ENCODE assay signal across 31 cellular contexts in genomic region chr16:66565051-66565450, GRCh38. TPM values are rescaled to one million over a fixed set of nuclear protein-coding genes. Genes with fewer than 3 reads are reported as not detected.
A peak's percentile ranks its signal among the peaks of the same experiment; 100 is the strongest.
DNase-seq lines count a peak whose midpoint lies in the region; ATAC-seq lines count a peak whose summit lies in the region.
"Had no signal": no experiment of that assay in that cellular context is flagged by ENCODE, and none has a peak within 500 bp of the region (broad histone marks: within the 10 kb centered on the region; RNA-seq: fewer than 3 reads in every experiment).

No MANE protein-coding gene starts in this region.

- peaks cover 12% of the 10 kb centered on the region for H3K36me3 ChIP-seq in CD8-positive, alpha-beta memory T cell (ENCODE audit: insufficient read depth, low read length)
- H3K36me3 ChIP-seq: breast epithelium, colonic mucosa had no signal

- no peak for DNase-seq in activated CD4-positive, alpha-beta T cell treated with anti-CD3 and anti-CD28 coated beads, Interleukin-2, amount 10 ng/mL, durations not matched to agents 24 days and 14 days
- DNase-seq in activated CD4-positive, alpha-beta T cell treated with anti-CD3 and anti-CD28 coated beads, Interleukin-2, amount 50 U/mL, for 4 hours = no peak
- DNase-seq in CD8-positive, alpha-beta memory T cell = no peak
- no peak for DNase-seq in central memory CD8-positive, alpha-beta T cell (ENCODE audit: low spot score in 2 of 2)
- no peak for DNase-seq in naive thymus-derived CD8-positive, alpha-beta T cell
- DNase-seq in HK-2 (ENCODE audit: unreplicated experiment) = no peak
- DNase-seq in stimulated activated CD4-positive, alpha-beta T cell treated with anti-CD3 and anti-CD28 coated beads, Interleukin-4, amount 100 ng/mL, for 24 hours = no peak
- DNase-seq: activated CD8-positive, alpha-beta memory T cell treated with anti-CD3 and anti-CD28 coated beads, Interleukin-2, amount 50 U/mL, for 48 hours; AML-193; colonic mucosa; DMS53; effector memory CD4-positive, alpha-beta T cell; foreskin fibroblast; GOT3; heart right ventricle; HFFc6; NCI-H146; NCI-H2107; nucleus accumbens; psoas muscle; RPMI8226; sigmoid colon; stimulated activated naive CD8-positive, alpha-beta T cell treated with anti-CD3 and anti-CD28 coated beads, Interleukin-15, Interleukin-2, amounts not matched to agents 100 U/mL and 50 U/mL, for 24 hours had no signal

- H3K27ac ChIP-seq in CD8-positive, alpha-beta memory T cell (ENCODE audit: low read depth, low read length) = no peak overlapping the region
- H3K27ac ChIP-seq: breast epithelium, colonic mucosa, heart right ventricle, psoas muscle, sigmoid colon had no signal

- no peak for ATAC-seq in central memory CD8-positive, alpha-beta T cell (replicated peaks; ENCODE audit: extremely low read depth, poor library complexity, severe bottlenecking)
- no peak for ATAC-seq in naive thymus-derived CD8-positive, alpha-beta T cell
- no peak for ATAC-seq in HG03469 (IDR thresholded peaks at IDR 0.05; ENCODE audit: unreplicated experiment)
- ATAC-seq: esophagus mucosa; heart right ventricle; HepG2; psoas muscle; stimulated activated naive CD8-positive, alpha-beta T cell treated with anti-CD3 and anti-CD28 coated beads, Interleukin-15, Interleukin-2, amounts not matched to agents 100 U/mL and 50 U/mL, for 24 hours had no signal

- no peaks in the 10 kb centered on the region for H3K27me3 ChIP-seq in CD8-positive, alpha-beta memory T cell (ENCODE audit: insufficient read depth, low read length, poor library complexity, severe bottlenecking)
- H3K27me3 ChIP-seq: breast epithelium, colonic mucosa, heart right ventricle, sigmoid colon had no signal

- H3K4me1 Mint-ChIP-seq in activated CD4-positive, alpha-beta T cell treated with anti-CD3 and anti-CD28 coated beads, Interleukin-2, amount 10 ng/mL, durations not matched to agents 24 days and 14 days = peaks cover 32% of the 10 kb centered on the region
- H3K4me1 Mint-ChIP-seq in CD8-positive, alpha-beta memory T cell = peaks cover 49 to 67% (median 60%) of the 10 kb centered on the region in 3 donors
- peaks cover 63% of the 10 kb centered on the region for H3K4me1 Mint-ChIP-seq in central memory CD8-positive, alpha-beta T cell
- peaks cover 9 to 41% (median 26%) of the 10 kb centered on the region in 4 donors for H3K4me1 Mint-ChIP-seq in naive thymus-derived CD8-positive, alpha-beta T cell

- intact Hi-C loops in activated CD4-positive, alpha-beta T cell treated with anti-CD3 and anti-CD28 coated beads, Interleukin-2, amount 10 ng/mL, durations not matched to agents 24 days and 14 days (cut with micrococcal nuclease) = no loop called here

- CTCF ChIA-PET in CD8-positive, alpha-beta memory T cell (lab: Charles Lee) = interaction anchor here (1.1 to 2.9 kb wide), 4 partner anchors 8 to 43 kb away, joined by 3 to 9 read pairs (median 8); partner anchors contain the start of gene CMTM2

- H3K4me3 ChIP-seq in CD8-positive, alpha-beta memory T cell (ENCODE audit: low read length) = no peak overlapping the region
- H3K4me3 ChIP-seq: breast epithelium, colonic mucosa, heart right ventricle, psoas muscle, sigmoid colon had no signal

- POLR2A ChIA-PET in CD8-positive, alpha-beta memory T cell (lab: Charles Lee) = no interaction called here
- POLR2A ChIA-PET in naive thymus-derived CD8-positive, alpha-beta T cell (lab: Charles Lee) = interaction anchor here (4.1 kb wide), 1 partner anchor 13 kb away, joined by 28 read pairs; the partner anchor contains the start of gene CKLF

- H3K27me3 Mint-ChIP-seq in activated CD4-positive, alpha-beta T cell treated with anti-CD3 and anti-CD28 coated beads, Interleukin-2, amount 10 ng/mL, durations not matched to agents 24 days and 14 days = no peaks in the 10 kb centered on the region
- H3K27me3 Mint-ChIP-seq in CD8-positive, alpha-beta memory T cell = no peaks in the 10 kb centered on the region
- H3K27me3 Mint-ChIP-seq in central memory CD8-positive, alpha-beta T cell = no peaks in the 10 kb centered on the region
- H3K27me3 Mint-ChIP-seq in naive thymus-derived CD8-positive, alpha-beta T cell = no peaks in the 10 kb centered on the region

- no peak overlapping the region for H3K4me3 Mint-ChIP-seq in activated CD4-positive, alpha-beta T cell treated with anti-CD3 and anti-CD28 coated beads, Interleukin-2, amount 10 ng/mL, durations not matched to agents 24 days and 14 days
- no peak overlapping the region for H3K4me3 Mint-ChIP-seq in CD8-positive, alpha-beta memory T cell
- H3K4me3 Mint-ChIP-seq in central memory CD8-positive, alpha-beta T cell = no peak overlapping the region
- H3K4me3 Mint-ChIP-seq in naive thymus-derived CD8-positive, alpha-beta T cell = no peak overlapping the region
- H3K4me3 Mint-ChIP-seq: HFFc6; T-helper 1 cell treated with Interleukin-12 subunit alpha and Interleukin-12 subunit beta and Interleukin-4 antibody, amounts not matched to agents 30 μg/mL and 1 μg/mL, for 36 hours had no signal

- peaks cover 64% of the 10 kb centered on the region for H3K36me3 Mint-ChIP-seq in activated CD4-positive, alpha-beta T cell treated with anti-CD3 and anti-CD28 coated beads, Interleukin-2, amount 10 ng/mL, durations not matched to agents 24 days and 14 days (ENCODE audit: low read depth)
- peaks cover 4 to 56% (median 16%) of the 10 kb centered on the region in 3 donors for H3K36me3 Mint-ChIP-seq in CD8-positive, alpha-beta memory T cell
- H3K36me3 Mint-ChIP-seq in central memory CD8-positive, alpha-beta T cell (ENCODE audit: insufficient read depth) = peaks cover 32% of the 10 kb centered on the region
- H3K36me3 Mint-ChIP-seq in naive thymus-derived CD8-positive, alpha-beta T cell = peaks cover 0 to 58% (median 10%) of the 10 kb centered on the region in 3 donors

- H3K27ac Mint-ChIP-seq in activated CD4-positive, alpha-beta T cell treated with anti-CD3 and anti-CD28 coated beads, Interleukin-2, amount 10 ng/mL, durations not matched to agents 24 days and 14 days = peak overlapping the region; percentile 69
- peak overlapping the region in 7 of 8 donors; percentile 25 to 89 (median 64) for H3K27ac Mint-ChIP-seq in CD8-positive, alpha-beta memory T cell
- H3K27ac Mint-ChIP-seq in central memory CD8-positive, alpha-beta T cell (ENCODE audit: low read depth) = peak overlapping the region; percentile 38
- peak overlapping the region in 6 of 10 donors; percentile 11 to 49 (median 23) for H3K27ac Mint-ChIP-seq in naive thymus-derived CD8-positive, alpha-beta T cell
- H3K27ac Mint-ChIP-seq: HFFc6; T-helper 1 cell treated with Interleukin-12 subunit alpha and Interleukin-12 subunit beta and Interleukin-4 antibody, amounts not matched to agents 30 μg/mL and 1 μg/mL, for 36 hours had no signal

- H3K9me3 Mint-ChIP-seq in activated CD4-positive, alpha-beta T cell treated with anti-CD3 and anti-CD28 coated beads, Interleukin-2, amount 10 ng/mL, durations not matched to agents 24 days and 14 days = no peaks in the 10 kb centered on the region
- H3K9me3 Mint-ChIP-seq in CD8-positive, alpha-beta memory T cell = no peaks in the 10 kb centered on the region
- H3K9me3 Mint-ChIP-seq in central memory CD8-positive, alpha-beta T cell = no peaks in the 10 kb centered on the region
- H3K9me3 Mint-ChIP-seq in naive thymus-derived CD8-positive, alpha-beta T cell = no peaks in the 10 kb centered on the region
- H3K9me3 Mint-ChIP-seq: HFFc6; T-helper 1 cell treated with Interleukin-12 subunit alpha and Interleukin-12 subunit beta and Interleukin-4 antibody, amounts not matched to agents 30 μg/mL and 1 μg/mL, for 36 hours had no signal

- H3K4me1 ChIP-seq in CD8-positive, alpha-beta memory T cell (ENCODE audit: insufficient read depth, low read length) = peaks cover 35% of the 10 kb centered on the region
- H3K4me1 ChIP-seq: breast epithelium, colonic mucosa, psoas muscle, sigmoid colon had no signal

- H3K9me3 ChIP-seq in CD8-positive, alpha-beta memory T cell (ENCODE audit: low read length) = no peaks in the 10 kb centered on the region
- H3K9me3 ChIP-seq: breast epithelium, colonic mucosa, psoas muscle, sigmoid colon had no signal

RNA-seq across cellular contexts. Expression of gene CMTM1, which starts 1.2 kb away (rescaled TPM):
- 12.2 and 13.6 TPM in 2 replicates for total RNA-seq in activated CD4-positive, alpha-beta T cell treated with anti-CD3 and anti-CD28 coated beads, Interleukin-2, amount 10 ng/mL, durations not matched to agents 24 days and 14 days
- total RNA-seq in CD8-positive, alpha-beta memory T cell = 1 to 10 TPM; 8.2 to 8.6 TPM
- polyA plus RNA-seq in CD8-positive, alpha-beta memory T cell = 1.2 TPM
- total RNA-seq in naive thymus-derived CD8-positive, alpha-beta T cell = 1 to 10 TPM; 3.5 to 3.9 TPM
- polyA plus RNA-seq in naive thymus-derived CD8-positive, alpha-beta T cell = under 1 TPM in 2 of 3 donors, not detected in 1; 0.48 to 0.50 TPM

RNA-seq across cellular contexts. Expression of gene CKLF, which starts 12.7 kb away (rescaled TPM):
- 145 and 146 TPM in 2 replicates for total RNA-seq in activated CD4-positive, alpha-beta T cell treated with anti-CD3 and anti-CD28 coated beads, Interleukin-2, amount 10 ng/mL, durations not matched to agents 24 days and 14 days
- total RNA-seq in CD8-positive, alpha-beta memory T cell = 100 to 1,000 TPM; 118 to 121 TPM
- polyA plus RNA-seq in CD8-positive, alpha-beta memory T cell = 265 TPM
- total RNA-seq in naive thymus-derived CD8-positive, alpha-beta T cell = 10 to 100 TPM; 43.1 to 44.4 TPM
- 100 to 1,000 TPM in 2 of 3 donors, 10 to 100 TPM in 1; 99.6 to 179 (median 111) TPM for polyA plus RNA-seq in naive thymus-derived CD8-positive, alpha-beta T cell

RNA-seq across cellular contexts. Expression of gene CMTM2, which starts 14.2 kb away (rescaled TPM):
- 0.51 and 0.95 TPM in 2 replicates for total RNA-seq in activated CD4-positive, alpha-beta T cell treated with anti-CD3 and anti-CD28 coated beads, Interleukin-2, amount 10 ng/mL, durations not matched to agents 24 days and 14 days
- under 1 TPM; 0.22 to 0.24 TPM for total RNA-seq in CD8-positive, alpha-beta memory T cell
- not detected for polyA plus RNA-seq in CD8-positive, alpha-beta memory T cell
- total RNA-seq in naive thymus-derived CD8-positive, alpha-beta T cell = under 1 TPM in 1 of 2 experiments, not detected in 1; 0.58 TPM
- under 1 TPM in 1 of 3 donors, not detected in 2; 0.18 TPM for polyA plus RNA-seq in naive thymus-derived CD8-positive, alpha-beta T cell
- total RNA-seq: breast epithelium, colonic mucosa, esophagus mucosa, G401, HepG2, HFFc6, lung microvascular endothelial cell, psoas muscle, SK-MEL-5 had no signal
- polyA plus RNA-seq: heart right ventricle, HepG2, sigmoid colon had no signal

RNA-seq across cellular contexts. Expression of gene TK2, which starts 15.1 kb away (rescaled TPM):
- total RNA-seq in activated CD4-positive, alpha-beta T cell treated with anti-CD3 and anti-CD28 coated beads, Interleukin-2, amount 10 ng/mL, durations not matched to agents 24 days and 14 days = 5.8 and 6.7 TPM in 2 replicates
- total RNA-seq in CD8-positive, alpha-beta memory T cell = 1 to 10 TPM; 5.6 TPM
- 10.4 TPM for polyA plus RNA-seq in CD8-positive, alpha-beta memory T cell
- total RNA-seq in naive thymus-derived CD8-positive, alpha-beta T cell = 1 to 10 TPM; 6.8 to 8.7 TPM
- 1 to 10 TPM; 1.9 to 4.0 (median 2.5) TPM for polyA plus RNA-seq in naive thymus-derived CD8-positive, alpha-beta T cell

RNA-seq across cellular contexts. Expression of gene CMTM3, which starts 39.5 kb away (rescaled TPM):
- 95.6 and 100 TPM in 2 replicates for total RNA-seq in activated CD4-positive, alpha-beta T cell treated with anti-CD3 and anti-CD28 coated beads, Interleukin-2, amount 10 ng/mL, durations not matched to agents 24 days and 14 days
- 10 to 100 TPM; 68.0 to 71.8 TPM for total RNA-seq in CD8-positive, alpha-beta memory T cell
- 131 TPM for polyA plus RNA-seq in CD8-positive, alpha-beta memory T cell
- 10 to 100 TPM; 55.2 to 55.8 TPM for total RNA-seq in naive thymus-derived CD8-positive, alpha-beta T cell
- 10 to 100 TPM; 76.1 to 81.3 (median 78.5) TPM for polyA plus RNA-seq in naive thymus-derived CD8-positive, alpha-beta T cell
